ENCODE assay signal across 9 cellular contexts in genomic region chr6:16334671-16335070, GRCh38.
A peak's percentile ranks its signal among the peaks of the same experiment; 100 is the strongest.
DNase-seq lines count a peak whose midpoint lies in the region; ATAC-seq and TF ChIP-seq lines count a peak whose summit lies in the region.
"Had no signal": no experiment of that assay in that cellular context is flagged by ENCODE, and none has a peak within 500 bp of the region (broad histone marks: within the 10 kb centered on the region; RNA-seq: fewer than 3 reads in every experiment).

No MANE protein-coding gene starts in this region.

- H3K27me3 Mint-ChIP-seq in CD14-positive monocyte (ENCODE audit: low read depth in 3 of 3): no peaks in the 10 kb centered on the region
- no peaks in the 10 kb centered on the region for H3K27me3 Mint-ChIP-seq in endodermal cell (ENCODE audit: insufficient read depth)
- no peaks in the 10 kb centered on the region for H3K27me3 Mint-ChIP-seq in naive thymus-derived CD8-positive, alpha-beta T cell

- H3K4me3 Mint-ChIP-seq in CD14-positive monocyte (no peak overlapping the region), endodermal cell (no peak overlapping the region)
- no peak overlapping the region for H3K4me3 Mint-ChIP-seq in naive thymus-derived CD8-positive, alpha-beta T cell

- H3K4me1 Mint-ChIP-seq in CD14-positive monocyte: peaks cover 12% of the 10 kb centered on the region
- H3K4me1 Mint-ChIP-seq in endodermal cell: no peaks in the 10 kb centered on the region
- peaks cover 0 to 2% (median 0%) of the 10 kb centered on the region in 4 donors for H3K4me1 Mint-ChIP-seq in naive thymus-derived CD8-positive, alpha-beta T cell

- TF ChIP-seq CTCF in CD14-positive monocyte (IDR thresholded peaks at IDR 0.05): no peak
- no peak for TF ChIP-seq CTCF in endodermal cell (conservative IDR thresholded peaks at IDR 0.05)

- H3K9ac ChIP-seq in endodermal cell (ENCODE audit: extremely low read depth, low read length, poor library complexity, severe bottlenecking): no peak overlapping the region
- H3K9ac ChIP-seq: parathyroid adenoma had no signal

- POLR2A ChIA-PET in naive thymus-derived CD8-positive, alpha-beta T cell (lab: Charles Lee): no interaction called here

- H3K4me3 ChIP-seq in endodermal cell (ENCODE audit: low read length): no peak overlapping the region

- H3K27me3 ChIP-seq in endodermal cell (ENCODE audit: control insufficient read depth, insufficient read depth, low read length, poor library complexity, severe bottlenecking): no peaks in the 10 kb centered on the region

- no peaks in the 10 kb centered on the region for H3K36me3 ChIP-seq in endodermal cell (ENCODE audit: control insufficient read depth, insufficient read depth, low read length)

- peaks cover 0 to 4% of the 10 kb centered on the region in 2 donors for H3K36me3 Mint-ChIP-seq in CD14-positive monocyte
- H3K36me3 Mint-ChIP-seq in endodermal cell (ENCODE audit: low read depth): no peaks in the 10 kb centered on the region
- H3K36me3 Mint-ChIP-seq in naive thymus-derived CD8-positive, alpha-beta T cell: no peaks in the 10 kb centered on the region

- WGBS in endodermal cell (ENCODE audit: insufficient coverage in 1 of 2, insufficient read length in 1 of 2), 2 experiments: 88 to 91% methylated on average over 3 of the region's 3 CpGs

- peak overlapping the region in 4 of 7 donors; percentile 46 to 84 (median 69) for H3K27ac Mint-ChIP-seq in CD14-positive monocyte
- H3K27ac Mint-ChIP-seq in endodermal cell: no peak overlapping the region
- H3K27ac Mint-ChIP-seq in naive thymus-derived CD8-positive, alpha-beta T cell: peak overlapping the region in 6 of 10 donors; percentile 12 to 60 (median 44)

- ATAC-seq in naive thymus-derived CD8-positive, alpha-beta T cell: no peak
- ATAC-seq in HG02870 (IDR thresholded peaks at IDR 0.05; ENCODE audit: unreplicated experiment) (no peak), HG03442 (IDR thresholded peaks at IDR 0.05; ENCODE audit: unreplicated experiment) (no peak)

- H3K4me1 ChIP-seq in endodermal cell (ENCODE audit: control insufficient read depth, insufficient read depth, low read length): peaks cover 7% of the 10 kb centered on the region

- DNase-seq in CD14-positive monocyte (ENCODE audit: low spot score): peak; percentile 74
- DNase-seq in NOMO-1 treated with dmso at 0.1 percent for 144 hours (lab: John Stamatoyannopoulos, UW; ENCODE audit: unreplicated experiment): peak; percentile 15
- DNase-seq in endodermal cell: peak; percentile 11
- no peak for DNase-seq in naive thymus-derived CD8-positive, alpha-beta T cell
- DNase-seq in amygdala (lab: John Stamatoyannopoulos, UW): no peak
- no peak for DNase-seq in NCI-H1048 (lab: John Stamatoyannopoulos, UW)

- no peaks in the 10 kb centered on the region for H3K9me3 Mint-ChIP-seq in CD14-positive monocyte
- no peaks in the 10 kb centered on the region for H3K9me3 Mint-ChIP-seq in endodermal cell
- H3K9me3 Mint-ChIP-seq in naive thymus-derived CD8-positive, alpha-beta T cell: no peaks in the 10 kb centered on the region

- no peaks in the 10 kb centered on the region for H3K9me3 ChIP-seq in endodermal cell (ENCODE audit: control insufficient read depth, low read length)

- intact Hi-C loops in CD14-positive monocyte (cut with micrococcal nuclease): loop anchor here (1.0 to 10.0 kb wide), 5 partner anchors 16 to 630 kb away; no protein-coding TSS in a partner anchor

- H3K27ac ChIP-seq in endodermal cell (ENCODE audit: low read depth, low read length): no peak overlapping the region
- H3K27ac ChIP-seq: parathyroid adenoma had no signal

Comparison
In these comparisons a context has a peak if more than half of its experiments do, and no peak if none do; other contexts are left out.
1. DNase-seq: peak in CD14-positive monocyte (single experiment), NOMO-1 treated with dmso at 0.1 percent for 144 hours (single experiment) and endodermal cell (single experiment); none in naive thymus-derived CD8-positive, alpha-beta T cell (0 of 10), amygdala (0 of 56) and NCI-H1048 (single experiment).